Comparison of ENCODE assay signal across 13 cellular contexts in genomic region chr11:2867722-2868548, GRCh38. TPM values are rescaled to one million over a fixed set of nuclear protein-coding genes. Genes with fewer than 3 reads are reported as not detected.
DNase-seq lines count a peak whose midpoint lies in the region; ATAC-seq and TF ChIP-seq lines count a peak whose summit lies in the region.
"Had no signal": no experiment of that assay in that cellular context is flagged by ENCODE, and none has a peak within 500 bp of the region (broad histone marks: within the 10 kb centered on the region; RNA-seq: fewer than 3 reads in every experiment).

No MANE protein-coding gene starts in this region.

- no peak overlapping the region for H3K23ac ChIP-seq in neuronal stem cell (ENCODE audit: low read depth, low read length, poor library complexity)

- peaks cover 5 to 6% of the 10 kb centered on the region in 2 donors for H3K9me3 ChIP-seq in neuronal stem cell (replicated peaks in 1 of 2; ENCODE audit: control insufficient read depth in 2 of 2, insufficient read depth in 1 of 2, low read depth in 1 of 2, low read length in 2 of 2)
- no peaks in the 10 kb centered on the region for H3K9me3 ChIP-seq in gastrocnemius medialis

- H3K27me3 Mint-ChIP-seq in T-cell: peaks cover 41 to 73% of the 10 kb centered on the region in 2 donors

- no peak overlapping the region for H4K8ac ChIP-seq in neuronal stem cell (ENCODE audit: low read depth, low read length)

- ATAC-seq in T-cell (replicated peaks in 1 of 4) (no peak), gastrocnemius medialis (no peak), HG03175 (IDR thresholded peaks at IDR 0.05; ENCODE audit: unreplicated experiment) (no peak)
- ATAC-seq: effector memory CD8-positive, alpha-beta T cell had no signal

- no peak overlapping the region for H2BK15ac ChIP-seq in neuronal stem cell (ENCODE audit: low read length)

- H2AK5ac ChIP-seq in neuronal stem cell (ENCODE audit: low read depth, low read length): no peak overlapping the region

- POLR2A ChIA-PET in T-cell (lab: Charles Lee): no interaction called here

- no peak overlapping the region for H3K14ac ChIP-seq in neuronal stem cell (ENCODE audit: low read length)

- peak overlapping the region; percentile 77 for H2AFZ ChIP-seq in neuronal stem cell (ENCODE audit: low read length)
- H2AFZ ChIP-seq: parathyroid adenoma had no signal

- TF ChIP-seq POLR2A in gastrocnemius medialis (IDR thresholded peaks at IDR 0.05): no peak

- H3K9me3 Mint-ChIP-seq in T-cell: no peaks in the 10 kb centered on the region
- H3K9me3 Mint-ChIP-seq: effector memory CD8-positive, alpha-beta T cell had no signal

- in situ Hi-C loops in gastrocnemius medialis (cut with MboI; ENCODE audit: low sequenced_read_pairs in 4 of 4): no loop called here

- H3K36me3 Mint-ChIP-seq in T-cell: no peaks in the 10 kb centered on the region

- H3K4me1 ChIP-seq in neuronal stem cell (ENCODE audit: control insufficient read depth in 2 of 2, insufficient read depth in 1 of 2, low read depth in 1 of 2, low read length in 2 of 2): peaks cover 26 to 42% of the 10 kb centered on the region in 2 donors
- H3K4me1 ChIP-seq in gastrocnemius medialis: no peaks in the 10 kb centered on the region
- H3K4me1 ChIP-seq: parathyroid adenoma had no signal

- no peak overlapping the region for H2BK12ac ChIP-seq in neuronal stem cell (ENCODE audit: low read length)

- H3K4me3 ChIP-seq in neuronal stem cell (ENCODE audit: low read length in 2 of 2) (peak overlapping the region in 1 of 2 donors; percentile 16), gastrocnemius medialis (peak overlapping the region in 1 of 4 donors; percentile 23)

- H3K36me3 ChIP-seq in neuronal stem cell (replicated peaks in 1 of 2; ENCODE audit: control insufficient read depth in 2 of 2, insufficient read depth in 2 of 2, low read length in 2 of 2): no peaks in the 10 kb centered on the region
- no peaks in the 10 kb centered on the region for H3K36me3 ChIP-seq in gastrocnemius medialis

- H3K4ac ChIP-seq in neuronal stem cell (ENCODE audit: low read length): no peak overlapping the region

- H3K27ac ChIP-seq in neuronal stem cell (replicated peaks; ENCODE audit: low read length): peak overlapping the region; percentile 72
- no peak overlapping the region for H3K27ac ChIP-seq in gastrocnemius medialis
- H3K27ac ChIP-seq: parathyroid adenoma had no signal

- peaks cover 1% of the 10 kb centered on the region for H3K79me1 ChIP-seq in neuronal stem cell (ENCODE audit: low read depth, low read length)

- H3K4me1 Mint-ChIP-seq in T-cell: peaks cover 9 to 20% (median 11%) of the 10 kb centered on the region in 3 donors

- H2BK5ac ChIP-seq in neuronal stem cell (ENCODE audit: low read length): peak overlapping the region; percentile 62

- no peak overlapping the region for H3K9ac ChIP-seq in neuronal stem cell (ENCODE audit: low read depth, low read length, poor library complexity)
- H3K9ac ChIP-seq: parathyroid adenoma had no signal

- no peak overlapping the region for H4K91ac ChIP-seq in neuronal stem cell (ENCODE audit: low read depth, low read length, poor library complexity)

- no peak overlapping the region for H3K27ac Mint-ChIP-seq in T-cell
- H3K27ac Mint-ChIP-seq: effector memory CD8-positive, alpha-beta T cell had no signal

- H3K4me2 ChIP-seq in neuronal stem cell (ENCODE audit: insufficient read depth, low read length, poor library complexity, severe bottlenecking): peak overlapping the region; percentile 56

- no CpG with 5 or more reads among the region's 25 CpGs for WGBS in neuronal stem cell (ENCODE audit: extremely low coverage in 2 of 2, insufficient read length in 2 of 2, insufficient replicate concordance in 1 of 2), 2 donors

- peak overlapping the region in 2 of 3 donors; percentile 17 to 56 for H3K4me3 Mint-ChIP-seq in T-cell

- CTCF ChIA-PET in T-cell (lab: Charles Lee): no interaction called here

- TF ChIP-seq CTCF in gastrocnemius medialis (IDR thresholded peaks at IDR 0.05 in 4 of 5, conservative IDR thresholded peaks at IDR 0.05 in 1 of 5): no peak

- peak overlapping the region; percentile 91 for H2BK120ac ChIP-seq in neuronal stem cell (ENCODE audit: low read depth, low read length)

- intact Hi-C loops in gastrocnemius medialis (cut with DNase I; ENCODE audit: low total_unique reads): no loop called here

- H3K18ac ChIP-seq in neuronal stem cell (ENCODE audit: low read length): no peak overlapping the region

- peaks cover 3 to 54% (median 33%) of the 10 kb centered on the region in 3 experiments for H3K27me3 ChIP-seq in neuronal stem cell (ENCODE audit: control insufficient read depth in 3 of 3, insufficient read depth in 3 of 3, low read depth in 1 of 3, low read length in 3 of 3)
- H3K27me3 ChIP-seq in gastrocnemius medialis: peaks cover 34 to 48% (median 35%) of the 10 kb centered on the region in 3 donors

- peak; percentile 54 for DNase-seq in ELF-1 (ENCODE audit: low read depth, low spot score)
- no peak for DNase-seq in T-cell
- peak; percentile 66 for DNase-seq in globus pallidus (ENCODE audit: low spot score)
- no peak for DNase-seq in neuronal stem cell (ENCODE audit: low spot score)
- DNase-seq in gastrocnemius medialis: no peak
- no peak for DNase-seq in activated CD4-positive, alpha-beta T cell treated with anti-CD3 and anti-CD28 coated beads, Interleukin-2, amount 50 U/mL, for 4 hours
- DNase-seq in NCI-H82 treated with DMSO at 0.1 percent for 48 hours (lab: John Stamatoyannopoulos, UW; ENCODE audit: unreplicated experiment): no peak
- DNase-seq: activated CD4-positive, CD25-positive, alpha-beta regulatory T cell; effector memory CD8-positive, alpha-beta T cell; NCI-H2081; stimulated activated naive CD4-positive, alpha-beta T cell had no signal

RNA-seq across cellular contexts. Expression of gene CDKN1C, which starts 17.6 kb away (rescaled TPM):
- total RNA-seq in T-cell: 1 to 10 TPM; 2.1 to 7.0 (median 5.3) TPM
- polyA plus RNA-seq in neuronal stem cell (2013, experiment 1 of 2): 45.4 TPM
- polyA plus RNA-seq in neuronal stem cell (2013, experiment 2 of 2): 48.3 TPM
- total RNA-seq in gastrocnemius medialis: 10 to 100 TPM; 22.0 to 56.9 (median 38.5) TPM

Comparison
In these comparisons a context has a peak if more than half of its experiments do, and no peak if none do; other contexts are left out.
1. DNase-seq: peak in ELF-1 (single experiment) and globus pallidus (single experiment); none in T-cell (0 of 34), neuronal stem cell (single experiment), gastrocnemius medialis (0 of 2), activated CD4-positive, alpha-beta T cell treated with anti-CD3 and anti-CD28 coated beads, Interleukin-2, amount 50 U/mL, for 4 hours (0 of 2) and NCI-H82 treated with DMSO at 0.1 percent for 48 hours (single experiment).